Comparison of ENCODE assay signal across 7 cellular contexts in the genomic region with DNA sequence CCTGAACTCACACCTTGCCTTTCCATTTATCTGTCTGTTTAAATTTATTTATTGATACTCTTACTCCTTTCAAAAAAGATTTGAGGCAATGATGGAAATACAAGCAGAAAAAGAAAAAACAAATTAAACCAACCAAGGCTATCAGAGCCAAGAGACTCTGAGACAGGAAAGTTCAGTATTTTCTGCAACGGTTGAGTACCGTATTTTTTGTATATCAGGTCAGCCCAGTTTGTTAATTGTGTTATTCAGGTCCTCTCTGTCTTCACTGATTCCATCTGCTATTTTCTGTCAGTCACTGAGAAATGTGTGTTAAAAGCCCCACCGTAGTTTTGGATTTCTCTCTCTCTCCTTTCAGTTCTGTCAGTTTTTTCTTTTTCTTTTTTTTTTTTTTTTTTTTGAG.
"Had no signal": no experiment of that assay in that cellular context is flagged by ENCODE, and none has a peak within 500 bp of the region (broad histone marks: within the 10 kb centered on the region; RNA-seq: fewer than 3 reads in every experiment).

No MANE protein-coding gene starts in this region.

- FAIRE-seq: HTR-8/SVneo had no signal

- H2AFZ ChIP-seq: GM23338 had no signal

- H3K27ac Mint-ChIP-seq: GM23338, HFFc6, IgD-negative memory B cell had no signal

- H3K4me1 Mint-ChIP-seq: IgD-negative memory B cell had no signal

- H3K4me2 ChIP-seq: GM23338 had no signal

- H3K4me3 Mint-ChIP-seq: GM23338, HFFc6, IgD-negative memory B cell had no signal

- DNase-seq: H7, HCEC 1CT, HFFc6, KG1 had no signal

- ATAC-seq: GM23338 had no signal

- H3K9me3 Mint-ChIP-seq: HFFc6 had no signal

- H3K4me3 ChIP-seq: GM23338 had no signal
